Comparison of ENCODE assay signal across 15 cellular contexts in genomic region chr1:203199002-203199401, GRCh38. TPM values are rescaled to one million over a fixed set of nuclear protein-coding genes. Genes with fewer than 3 reads are reported as not detected.
DNase-seq lines count a peak whose midpoint lies in the region; TF ChIP-seq lines count a peak whose summit lies in the region.
"Had no signal": no experiment of that assay in that cellular context is flagged by ENCODE, and none has a peak within 500 bp of the region (broad histone marks: within the 10 kb centered on the region; RNA-seq: fewer than 3 reads in every experiment).

No MANE protein-coding gene starts in this region.

- peak overlapping the region; percentile 82 for H3K9ac ChIP-seq in mesenchymal stem cell (ENCODE audit: low read length)

- peak overlapping the region; percentile 90 for H2BK12ac ChIP-seq in mesenchymal stem cell (ENCODE audit: low read length in 2 of 2)

- H2AFZ ChIP-seq in mesenchymal stem cell (ENCODE audit: low read depth, low read length), result no peak overlapping the region

- no peaks in the 10 kb centered on the region for H3K36me3 ChIP-seq in mesenchymal stem cell (ENCODE audit: control insufficient read depth in 1 of 2, insufficient read depth in 2 of 2, low read depth in 1 of 2, low read length in 2 of 2)
- H3K36me3 ChIP-seq in stomach, result no peaks in the 10 kb centered on the region

- 96% methylated on average over 3 of the region's 3 CpGs for WGBS in mesenchymal stem cell
- WGBS in stomach, 5 donors, result 74 to 84% (median 83%) methylated on average over 2 to 3 of the region's 3 CpGs

- H4K91ac ChIP-seq in mesenchymal stem cell (ENCODE audit: low read length), result peak overlapping the region; percentile 15

- no peak for DNase-seq in HL-60 (ENCODE audit: low read depth in 1 of 2, low spot score in 1 of 2)
- DNase-seq in mesenchymal stem cell, result no peak
- no peak for DNase-seq in stomach
- no peak for DNase-seq in activated T-cell treated with anti-CD3 and anti-CD28 coated beads, Interleukin-2, amount 50 U/mL, for 48 hours
- no peak for DNase-seq in amygdala (lab: John Stamatoyannopoulos, UW)
- DNase-seq in activated naive CD4-positive, alpha-beta T cell treated with anti-CD3 and anti-CD28 coated beads, Interleukin-2, amount 50 U/mL, for 16 hours, result no peak
- DNase-seq: C1 segment of cervical spinal cord, DMS153, NCI-H1436 treated with DMSO at 0.1 percent for 48 hours, NCI-H2107, NCI-H345, NCI-H526 treated with DMSO at 0.1 percent for 48 hours had no signal

- TF ChIP-seq EP300 in stomach (IDR thresholded peaks at IDR 0.05), result no peak

- no peak overlapping the region for H2BK15ac ChIP-seq in mesenchymal stem cell (ENCODE audit: low read depth, poor library complexity, severe bottlenecking)

- H3K9me3 ChIP-seq in mesenchymal stem cell (ENCODE audit: control insufficient read depth, low read length) (no peaks in the 10 kb centered on the region), stomach (no peaks in the 10 kb centered on the region)

- no peaks in the 10 kb centered on the region for H3K79me1 ChIP-seq in mesenchymal stem cell (replicated peaks; ENCODE audit: low read length, poor library complexity, severe bottlenecking)

- no peak overlapping the region for H3K4me2 ChIP-seq in mesenchymal stem cell (ENCODE audit: low read length, poor library complexity, severe bottlenecking)

- intact Hi-C loops in stomach (cut with DNase I; ENCODE audit: low total_unique reads), result no loop called here

- no peak overlapping the region for H2BK120ac ChIP-seq in mesenchymal stem cell (ENCODE audit: low read depth, low read length)

- H3K4ac ChIP-seq in mesenchymal stem cell (ENCODE audit: low read depth in 1 of 2, low read length in 2 of 2), result peak overlapping the region; percentile 35 to 79

- no peak for TF ChIP-seq POLR2A in stomach (IDR thresholded peaks at IDR 0.05)

- peak overlapping the region; percentile 76 for H3K27ac ChIP-seq in HL-60 (replicated peaks)
- peak overlapping the region; percentile 78 for H3K27ac ChIP-seq in cingulate gyrus (ENCODE audit: low read depth, low read length)
- no peak overlapping the region for H3K27ac ChIP-seq in mesenchymal stem cell (ENCODE audit: low read length, poor library complexity, severe bottlenecking)
- peak overlapping the region in 4 of 5 donors; percentile 59 to 84 (median 73) for H3K27ac ChIP-seq in stomach

- peak overlapping the region; percentile 10 for H4K8ac ChIP-seq in mesenchymal stem cell (ENCODE audit: low read length)

- H3K23ac ChIP-seq in mesenchymal stem cell (ENCODE audit: low read length in 2 of 2), result no peak overlapping the region

- H2AK5ac ChIP-seq in mesenchymal stem cell (ENCODE audit: low read length, severe bottlenecking), result peak overlapping the region; percentile 72

- H3K14ac ChIP-seq in mesenchymal stem cell (ENCODE audit: low read length in 2 of 2), result peak overlapping the region in 1 of 2 experiments; percentile 37

- TF ChIP-seq CTCF in HL-60 (IDR thresholded peaks at IDR 0.05; ENCODE audit: insufficient read depth, low read length) (no peak), stomach (IDR thresholded peaks at IDR 0.05) (no peak)

- H3K27me3 ChIP-seq in HL-60 (ENCODE audit: insufficient read depth, poor library complexity, severe bottlenecking), result no peaks in the 10 kb centered on the region
- no peaks in the 10 kb centered on the region for H3K27me3 ChIP-seq in mesenchymal stem cell (ENCODE audit: control insufficient read depth in 1 of 2, insufficient read depth in 1 of 2, low read length in 2 of 2)
- peaks cover 0 to 20% (median 0%) of the 10 kb centered on the region in 3 donors for H3K27me3 ChIP-seq in stomach

- H3K4me3 ChIP-seq in HL-60 (replicated peaks; ENCODE audit: insufficient read depth, low read length), result no peak overlapping the region
- peak overlapping the region in 1 of 2 experiments; percentile 36 for H3K4me3 ChIP-seq in mesenchymal stem cell (ENCODE audit: insufficient read depth in 1 of 2, low read depth in 1 of 2, low read length in 2 of 2)
- no peak overlapping the region for H3K4me3 ChIP-seq in stomach

- H3K4me1 ChIP-seq in mesenchymal stem cell (ENCODE audit: control insufficient read depth, insufficient read depth, low read depth, low read length), result peaks cover 14% of the 10 kb centered on the region
- H3K4me1 ChIP-seq in stomach, result peaks cover 0 to 33% (median 14%) of the 10 kb centered on the region in 4 donors

- no peak overlapping the region for H2BK5ac ChIP-seq in mesenchymal stem cell (ENCODE audit: low read depth, low read length, poor library complexity, severe bottlenecking)

- peak overlapping the region; percentile 49 to 96 for H3K18ac ChIP-seq in mesenchymal stem cell (ENCODE audit: low read depth in 1 of 2, low read length in 2 of 2)

RNA-seq across cellular contexts. Expression of gene CHI3L1, which starts 12.5 kb away (rescaled TPM):
- polyA plus RNA-seq in mesenchymal stem cell (2013, experiment 1 of 2), result 2.1 TPM
- polyA plus RNA-seq in mesenchymal stem cell (2013, experiment 2 of 2), result 2.4 TPM
- total RNA-seq in stomach, result 1 to 10 TPM in 2 of 5 donors, not detected in 3; 1.1 to 3.9 TPM
- polyA plus RNA-seq in stomach, result 10 to 100 TPM in 1 of 3 donors, 1 to 10 TPM in 2; 2.0 to 28.1 (median 6.0) TPM
- total RNA-seq: OCI-LY7, RPMI7951 had no signal

RNA-seq across cellular contexts. Expression of gene MYBPH, which starts 23.4 kb away (rescaled TPM):
- polyA plus RNA-seq in mesenchymal stem cell (2013, experiment 1 of 2), result 0.58 TPM
- polyA plus RNA-seq in mesenchymal stem cell (2013, experiment 2 of 2), result 0.75 TPM
- total RNA-seq in stomach, result not detected
- under 1 TPM in 2 of 3 donors, not detected in 1; 0.05 to 0.19 TPM for polyA plus RNA-seq in stomach
- total RNA-seq: OCI-LY7 had no signal

RNA-seq across cellular contexts. Expression of gene CHIT1, which starts 30.5 kb away (rescaled TPM):
- polyA plus RNA-seq in mesenchymal stem cell (2013, experiment 1 of 2), result under 0.01 TPM
- polyA plus RNA-seq in mesenchymal stem cell (2013, experiment 2 of 2), result not detected
- under 1 TPM in 1 of 5 donors, not detected in 4; 0.18 TPM for total RNA-seq in stomach
- polyA plus RNA-seq in stomach, result under 1 TPM in 1 of 3 donors, not detected in 2; 0.05 TPM
- total RNA-seq: RPMI7951 had no signal
